Comparison of ENCODE assay signal across 10 cellular contexts in genomic region chr7:106217089-106217542, GRCh38.
DNase-seq lines count a peak whose midpoint lies in the region; ATAC-seq, FAIRE-seq and TF ChIP-seq lines count a peak whose summit lies in the region.
"Had no signal": no experiment of that assay in that cellular context is flagged by ENCODE, and none has a peak within 500 bp of the region (broad histone marks: within the 10 kb centered on the region; RNA-seq: fewer than 3 reads in every experiment).

No MANE protein-coding gene starts in this region.

- in situ Hi-C loops in K562 (cut with MboI) = no loop called here

- no peak for TF ChIP-seq EP300 in K562 (IDR thresholded peaks at IDR 0.05; ENCODE audit: low read length)

- peak overlapping the region; percentile 68; the same call in 2 of the 3 replicates for H3K27ac ChIP-seq in K562 (ENCODE audit: extremely low read depth, low read depth, low read length)

- H3K9me3 ChIP-seq in K562 (replicated peaks; ENCODE audit: control insufficient read depth, insufficient read depth, low read depth, low read length) = no peaks in the 10 kb centered on the region

- peak; percentile 50 for DNase-seq in HK-2 (ENCODE audit: unreplicated experiment)
- peak in 3 of 4 experiments; percentile 23 to 31 (median 25) for DNase-seq in K562 (ENCODE audit: extremely low read depth in 1 of 4, low spot score in 3 of 4)
- DNase-seq in kidney glomerular epithelial cell (lab: John Stamatoyannopoulos, UW) = peak; percentile 59
- DNase-seq in stromal cell of bone marrow (ENCODE audit: low read depth) = peak; percentile 82
- DNase-seq in middle frontal gyrus (ENCODE audit: extremely low spot score, low spot score) = no peak
- no peak for DNase-seq in activated naive CD4-positive, alpha-beta T cell (lab: John Stamatoyannopoulos, UW)
- DNase-seq in activated naive CD4-positive, alpha-beta T cell treated with anti-CD3 and anti-CD28 coated beads, Interleukin-2, amount 50 U/mL, for 72 hours (ENCODE audit: low spot score in 2 of 2) = no peak
- DNase-seq: activated CD4-positive, alpha-beta T cell treated with anti-CD3 and anti-CD28 coated beads, Interleukin-2, amount 50 U/mL, for 4 hours had no signal

- no peak for TF ChIP-seq RAD21 in K562 (CRISPR knock-in tag; conservative IDR thresholded peaks at IDR 0.05 in 1 of 2, IDR thresholded peaks at IDR 0.05 in 1 of 2)

- ATAC-seq in K562 = peak; percentile 44
- no peak for ATAC-seq in HG03135 (IDR thresholded peaks at IDR 0.05; ENCODE audit: unreplicated experiment)
- no peak for ATAC-seq in activated naive CD4-positive, alpha-beta T cell treated with anti-CD3 and anti-CD28 coated beads, Interleukin-2, amount 50 U/mL, for 72 hours

- WGBS in K562 (ENCODE audit: insufficient coverage, low coverage, missing lambda C conversion rate) = 22% methylated on average over 7 of the region's 7 CpGs

- H3K4me3 ChIP-seq in K562 = no peak overlapping the region

- H2AFZ ChIP-seq in K562 (ENCODE audit: low read depth, low read length) = peak overlapping the region; percentile 64

- no peak for FAIRE-seq in K562 (lab: Jason Lieb, UNC)

- H3K27ac Mint-ChIP-seq in activated naive CD4-positive, alpha-beta T cell treated with anti-CD3 and anti-CD28 coated beads, Interleukin-2, amount 50 U/mL, for 72 hours = no peak overlapping the region
- H3K27ac Mint-ChIP-seq: stimulated activated naive CD8-positive, alpha-beta T cell treated with anti-CD3 and anti-CD28 coated beads, Interleukin-15, Interleukin-2, amounts not matched to agents 100 ng/mL and 50 ng/mL, for 24 hours had no signal

- H3K9ac ChIP-seq in K562 (ENCODE audit: insufficient read depth in 1 of 2, low read depth in 2 of 2, low read length in 2 of 2) = peak overlapping the region; percentile 21 to 29; a peak in 2 of 4 replicates

- TF ChIP-seq POLR2A in K562 (conservative IDR thresholded peaks at IDR 0.05) = no peak

- no peak; a peak in 1 of 6 replicates for TF ChIP-seq CTCF in K562 (IDR thresholded peaks at IDR 0.05 in 2 of 3, conservative IDR thresholded peaks at IDR 0.05 in 1 of 3; ENCODE audit: insufficient read depth in 2 of 3, low read depth in 1 of 3, low read length in 3 of 3)

- H3K36me3 ChIP-seq in K562 (ENCODE audit: control insufficient read depth, insufficient read depth, low read length) = no peaks in the 10 kb centered on the region

- H3K9me1 ChIP-seq in K562 (ENCODE audit: control insufficient read depth, insufficient read depth, low read length) = no peaks in the 10 kb centered on the region

- H4K20me1 ChIP-seq in K562 (replicated peaks; ENCODE audit: control insufficient read depth, insufficient read depth, low read length) = no peaks in the 10 kb centered on the region

- H3K79me2 ChIP-seq in K562 (ENCODE audit: control insufficient read depth, insufficient read depth, low read length) = no peaks in the 10 kb centered on the region

- H3K9me3 Mint-ChIP-seq in activated naive CD4-positive, alpha-beta T cell treated with anti-CD3 and anti-CD28 coated beads, Interleukin-2, amount 50 U/mL, for 72 hours = peaks cover 0 to 10% of the 10 kb centered on the region in 2 donors
- H3K9me3 Mint-ChIP-seq: stimulated activated naive CD8-positive, alpha-beta T cell treated with anti-CD3 and anti-CD28 coated beads, Interleukin-15, Interleukin-2, amounts not matched to agents 100 ng/mL and 50 ng/mL, for 24 hours had no signal

- CTCF ChIA-PET in K562 (lab: Yijun Ruan, JAX; ENCODE audit: low intra/inter-chr PET ratio) = no interaction called here

- BruUV-seq in K562 (replicated peaks; lab: Mats Ljungman, UMichigan) = no TSS peak

- intact Hi-C loops in K562 (cut with micrococcal nuclease) = no loop called here

- POLR2A ChIA-PET in K562 (lab: Yijun Ruan, JAX) = interaction anchor here (0.6 to 2.5 kb wide), 14 partner anchors 8 to 325 kb away, joined by 3 to 9 read pairs (median 4); no protein-coding TSS in a partner anchor

- no peaks in the 10 kb centered on the region for H3K27me3 ChIP-seq in K562 (ENCODE audit: control insufficient read depth in 2 of 2, insufficient read depth in 2 of 2, low read length in 2 of 2)

- H3K36me3 Mint-ChIP-seq in activated naive CD4-positive, alpha-beta T cell treated with anti-CD3 and anti-CD28 coated beads, Interleukin-2, amount 50 U/mL, for 72 hours = no peaks in the 10 kb centered on the region

- H3K4me1 ChIP-seq in K562 (replicated peaks in 1 of 2; ENCODE audit: control insufficient read depth in 2 of 2, insufficient read depth in 2 of 2, low read length in 2 of 2) = peaks cover 5 to 19% of the 10 kb centered on the region in 2 experiments

- peak overlapping the region; percentile 54 for H3K4me2 ChIP-seq in K562 (ENCODE audit: insufficient read depth, low read length)

TF ChIP-seq in K562, 482 proteins besides CTCF, POLR2A, EP300 and RAD21 (continues in another document):
- TF ChIP-seq CREB1 (IDR thresholded peaks at IDR 0.05) (no peak), CREB1 (CRISPR knock-in tag; IDR thresholded peaks at IDR 0.05) (no peak), ZC3H4 (CRISPR knock-in tag; IDR thresholded peaks at IDR 0.05; ENCODE audit: borderline replicate concordance) (no peak), CEBPG (CRISPR knock-in tag; IDR thresholded peaks at IDR 0.05) (no peak), CEBPG (tag; conservative IDR thresholded peaks at IDR 0.05 in 1 of 2, IDR thresholded peaks at IDR 0.05 in 1 of 2) (no peak), KLF1 (tag; IDR thresholded peaks at IDR 0.05) (no peak), IRF1 (CRISPR knock-in tag; IDR thresholded peaks at IDR 0.05; ENCODE audit: borderline replicate concordance) (no peak), MTA3 (IDR thresholded peaks at IDR 0.05; ENCODE audit: borderline replicate concordance) (no peak), IRF2 (CRISPR knock-in tag; IDR thresholded peaks at IDR 0.05) (no peak), BMI1 (IDR thresholded peaks at IDR 0.05; ENCODE audit: low read length) (no peak), TSC22D4 (tag; IDR thresholded peaks at IDR 0.05) (no peak), HDAC3 (IDR thresholded peaks at IDR 0.05; ENCODE audit: borderline replicate concordance, partially characterized antibody) (no peak), LCOR (CRISPR knock-in tag; IDR thresholded peaks at IDR 0.05) (no peak), NFRKB (IDR thresholded peaks at IDR 0.05; ENCODE audit: low read depth) (no peak)
- TF ChIP-seq, protein P1, sequence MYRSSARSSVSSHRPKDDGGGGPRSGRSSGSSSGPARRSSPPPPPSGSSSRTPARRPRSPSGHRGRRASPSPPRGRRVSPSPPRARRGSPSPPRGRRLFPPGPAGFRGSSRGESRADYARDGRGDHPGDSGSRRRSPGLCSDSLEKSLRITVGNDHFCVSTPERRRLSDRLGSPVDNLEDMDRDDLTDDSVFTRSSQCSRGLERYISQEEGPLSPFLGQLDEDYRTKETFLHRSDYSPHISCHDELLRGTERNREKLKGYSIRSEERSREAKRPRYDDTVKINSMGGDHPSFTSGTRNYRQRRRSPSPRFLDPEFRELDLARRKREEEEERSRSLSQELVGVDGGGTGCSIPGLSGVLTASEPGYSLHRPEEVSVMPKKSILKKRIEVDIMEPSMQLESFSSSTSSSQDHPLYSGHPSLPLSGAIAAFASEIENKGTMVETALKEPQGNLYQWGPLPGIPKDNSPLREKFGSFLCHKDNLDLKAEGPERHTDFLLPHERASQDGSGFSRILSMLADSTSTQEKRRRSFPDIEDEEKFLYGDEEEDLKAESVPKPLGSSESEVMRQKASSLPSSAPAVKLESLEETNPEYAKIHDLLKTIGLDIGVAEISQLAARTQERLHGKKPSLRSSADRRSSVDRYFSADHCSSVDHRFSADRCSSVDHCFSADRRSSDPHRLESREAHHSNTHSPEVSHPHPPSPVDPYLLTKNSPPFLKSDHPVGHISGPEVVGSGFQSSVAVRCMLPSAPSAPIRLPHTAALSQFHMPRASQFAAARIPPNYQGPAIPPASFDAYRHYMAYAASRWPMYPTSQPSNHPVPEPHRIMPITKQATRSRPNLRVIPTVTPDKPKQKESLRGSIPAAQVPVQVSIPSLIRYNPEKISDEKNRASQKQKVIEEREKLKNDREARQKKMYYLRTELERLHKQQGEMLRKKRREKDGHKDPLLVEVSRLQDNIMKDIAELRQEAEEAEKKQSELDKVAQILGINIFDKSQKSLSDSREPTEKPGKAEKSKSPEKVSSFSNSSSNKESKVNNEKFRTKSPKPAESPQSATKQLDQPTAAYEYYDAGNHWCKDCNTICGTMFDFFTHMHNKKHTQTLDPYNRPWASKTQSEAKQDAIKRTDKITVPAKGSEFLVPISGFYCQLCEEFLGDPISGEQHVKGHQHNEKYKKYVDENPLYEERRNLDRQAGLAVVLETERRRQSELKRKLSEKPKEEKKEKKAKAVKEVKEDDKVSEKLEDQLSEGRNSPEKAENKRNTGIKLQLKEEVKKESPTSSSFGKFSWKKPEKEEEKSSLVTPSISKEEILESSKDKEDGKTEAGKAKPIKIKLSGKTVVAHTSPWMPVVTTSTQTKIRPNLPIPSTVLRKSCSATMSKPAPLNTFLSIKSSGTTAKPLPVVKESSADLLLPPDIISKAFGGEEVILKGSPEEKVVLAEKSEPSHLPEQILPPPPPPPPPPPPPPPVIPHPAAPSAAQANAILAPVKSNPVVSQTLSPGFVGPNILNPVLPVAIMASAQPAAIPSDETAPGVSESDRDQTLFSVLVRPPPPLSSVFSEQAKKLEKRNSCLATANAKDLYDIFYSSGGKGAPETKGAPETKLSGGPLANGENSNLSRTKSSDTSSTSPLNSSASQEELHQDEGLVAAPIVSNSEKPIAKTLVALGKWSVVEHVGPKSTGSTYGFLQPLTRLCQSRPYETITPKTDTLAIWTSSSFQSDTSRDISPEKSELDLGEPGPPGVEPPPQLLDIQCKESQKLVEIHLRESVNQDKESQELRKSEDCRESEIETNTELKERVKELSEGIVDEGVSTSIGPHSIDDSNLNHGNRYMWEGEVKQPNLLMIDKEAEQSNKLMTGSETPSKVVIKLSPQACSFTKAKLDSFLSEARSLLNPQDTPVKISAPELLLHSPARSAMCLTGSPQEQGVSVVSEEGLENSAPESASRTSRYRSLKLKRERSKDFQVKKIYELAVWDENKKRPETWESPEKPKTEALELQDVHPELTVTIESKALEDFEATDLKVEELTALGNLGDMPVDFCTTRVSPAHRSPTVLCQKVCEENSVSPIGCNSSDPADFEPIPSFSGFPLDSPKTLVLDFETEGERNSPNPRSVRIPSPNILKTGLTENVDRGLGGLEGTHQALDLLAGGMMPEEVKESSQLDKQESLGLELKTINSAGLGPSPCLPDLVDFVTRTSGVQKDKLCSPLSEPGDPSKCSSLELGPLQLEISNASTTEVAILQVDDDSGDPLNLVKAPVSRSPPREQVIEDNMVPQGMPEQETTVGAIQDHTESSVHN (IDR thresholded peaks at IDR 0.05; ENCODE audit: borderline replicate concordance in 1 of 2, low read depth in 1 of 2) = no peak

Comparison
In these comparisons a context has a peak if more than half of its experiments do, and no peak if none do; other contexts are left out.
1. DNase-seq: peak in HK-2 (single experiment), K562 (3 of 4), kidney glomerular epithelial cell (single experiment) and stromal cell of bone marrow (single experiment); none in middle frontal gyrus (single experiment), activated naive CD4-positive, alpha-beta T cell (0 of 4) and activated naive CD4-positive, alpha-beta T cell treated with anti-CD3 and anti-CD28 coated beads, Interleukin-2, amount 50 U/mL, for 72 hours (0 of 2).